Comparison of ENCODE assay signal across 17 cellular contexts in genomic region chr1:51666463-51666862, GRCh38. TPM values are rescaled to one million over a fixed set of nuclear protein-coding genes. Genes with fewer than 3 reads are reported as not detected.
DNase-seq lines count a peak whose midpoint lies in the region; ATAC-seq and TF ChIP-seq lines count a peak whose summit lies in the region.
"Had no signal": no experiment of that assay in that cellular context is flagged by ENCODE, and none has a peak within 500 bp of the region (broad histone marks: within the 10 kb centered on the region; RNA-seq: fewer than 3 reads in every experiment).

No MANE protein-coding gene starts in this region.

- H3K9me3 ChIP-seq in left ventricle myocardium inferior (replicated peaks), result no peaks in the 10 kb centered on the region
- no peaks in the 10 kb centered on the region for H3K9me3 ChIP-seq in gastrocnemius medialis
- H3K9me3 ChIP-seq: HAP-1 had no signal

- no peak for TF ChIP-seq CTCF in left ventricle myocardium inferior (IDR thresholded peaks at IDR 0.05; ENCODE audit: borderline replicate concordance)
- TF ChIP-seq CTCF in gastrocnemius medialis (IDR thresholded peaks at IDR 0.05 in 4 of 5, conservative IDR thresholded peaks at IDR 0.05 in 1 of 5), result no peak

- no peaks in the 10 kb centered on the region for H3K4me1 Mint-ChIP-seq in T-helper 2 cell treated with Interferon-gamma antibody and Interleukin-4, amounts not matched to agents 5 μg/mL and 100 μg/mL, for 36 hours (ENCODE audit: low read depth)

- in situ Hi-C loops in gastrocnemius medialis (cut with MboI; ENCODE audit: low sequenced_read_pairs in 4 of 4), result no loop called here

- H3K27me3 ChIP-seq in left ventricle myocardium inferior (ENCODE audit: low read depth) (no peaks in the 10 kb centered on the region), gastrocnemius medialis (no peaks in the 10 kb centered on the region)

- no peaks in the 10 kb centered on the region for H3K36me3 Mint-ChIP-seq in T-helper 2 cell treated with Interferon-gamma antibody and Interleukin-4, amounts not matched to agents 5 μg/mL and 100 μg/mL, for 36 hours (ENCODE audit: low read depth)

- H3K27ac ChIP-seq in left ventricle myocardium inferior (replicated peaks), result peak overlapping the region; percentile 77
- H3K27ac ChIP-seq in gastrocnemius medialis, result peak overlapping the region; percentile 57 to 79 (median 76)

- H3K4me3 ChIP-seq in left ventricle myocardium inferior, result peak overlapping the region; percentile 20
- H3K4me3 ChIP-seq in gastrocnemius medialis, result no peak overlapping the region
- H3K4me3 ChIP-seq: HAP-1 had no signal

- peak; percentile 35 to 66 for ATAC-seq in gastrocnemius medialis

- TF ChIP-seq POLR2A in gastrocnemius medialis (IDR thresholded peaks at IDR 0.05), result no peak

- H3K27ac Mint-ChIP-seq in T-helper 2 cell treated with Interferon-gamma antibody and Interleukin-4, amounts not matched to agents 5 μg/mL and 100 μg/mL, for 36 hours, result no peak overlapping the region
- H3K27ac Mint-ChIP-seq: activated naive CD8-positive, alpha-beta T cell treated with anti-CD3 and anti-CD28 coated beads for 36 hours; B cell had no signal

- intact Hi-C loops in left ventricle myocardium inferior (cut with micrococcal nuclease) (no loop called here), gastrocnemius medialis (cut with DNase I; ENCODE audit: low total_unique reads) (loop anchor here (10.0 kb wide), 1 partner anchor 102 kb away; no protein-coding TSS in a partner anchor)

- H3K4me3 Mint-ChIP-seq in T-helper 2 cell treated with Interferon-gamma antibody and Interleukin-4, amounts not matched to agents 5 μg/mL and 100 μg/mL, for 36 hours, result no peak overlapping the region
- H3K4me3 Mint-ChIP-seq: activated naive CD8-positive, alpha-beta T cell treated with anti-CD3 and anti-CD28 coated beads for 36 hours; B cell had no signal

- H3K9me3 Mint-ChIP-seq in T-helper 2 cell treated with Interferon-gamma antibody and Interleukin-4, amounts not matched to agents 5 μg/mL and 100 μg/mL, for 36 hours, result no peaks in the 10 kb centered on the region
- H3K9me3 Mint-ChIP-seq: activated naive CD8-positive, alpha-beta T cell treated with anti-CD3 and anti-CD28 coated beads for 36 hours had no signal

- H3K36me3 ChIP-seq in left ventricle myocardium inferior (no peaks in the 10 kb centered on the region), gastrocnemius medialis (no peaks in the 10 kb centered on the region)
- H3K36me3 ChIP-seq: HAP-1 had no signal

- DNase-seq in CD1c-positive myeloid dendritic cell (ENCODE audit: extremely low spot score) (peak; percentile 11), amniotic epithelial cell (ENCODE audit: low read depth) (peak; percentile 93), left ventricle myocardium inferior (no peak), gastrocnemius medialis (peak in 1 of 2 donors; percentile 48), RPMI8226 (no peak)
- no peak for DNase-seq in activated CD4-positive, alpha-beta T cell treated with anti-CD3 and anti-CD28 coated beads for 1 hour
- DNase-seq in stimulated activated CD4-positive, alpha-beta T cell treated with anti-CD3 and anti-CD28 coated beads, Interleukin-12 subunit alpha, Interleukin-12 subunit beta, amount 100 ng/mL, for 4 hours, result no peak
- DNase-seq in T-helper 2 cell treated with Interferon-gamma antibody and Interleukin-4, amounts not matched to agents 5 μg/mL and 100 μg/mL, for 36 hours (ENCODE audit: low spot score), result no peak
- DNase-seq: activated CD8-positive, alpha-beta memory T cell treated with anti-CD3 and anti-CD28 coated beads, Interleukin-2, amount 50 U/mL, for 48 hours; activated naive CD8-positive, alpha-beta T cell treated with anti-CD3 and anti-CD28 coated beads for 36 hours; DMS79 treated with DMSO at 0.1 percent for 48 hours; NCI-H1105 treated with DMSO at 0.1 percent for 48 hours; NCI-H526; SHP77 treated with DMSO at 0.1 percent for 48 hours; stimulated activated CD4-positive, alpha-beta T cell treated with anti-CD3 and anti-CD28 coated beads, Interleukin-15, amount 100 ng/mL, for 24 hours had no signal

- H3K4me1 ChIP-seq in left ventricle myocardium inferior, result peaks cover 98% of the 10 kb centered on the region
- peaks cover 91 to 93% of the 10 kb centered on the region in 2 donors for H3K4me1 ChIP-seq in gastrocnemius medialis
- H3K4me1 ChIP-seq: HAP-1 had no signal

- no peaks in the 10 kb centered on the region for H3K27me3 Mint-ChIP-seq in T-helper 2 cell treated with Interferon-gamma antibody and Interleukin-4, amounts not matched to agents 5 μg/mL and 100 μg/mL, for 36 hours (ENCODE audit: low read depth)
- H3K27me3 Mint-ChIP-seq: activated naive CD8-positive, alpha-beta T cell treated with anti-CD3 and anti-CD28 coated beads for 36 hours; B cell had no signal

RNA-seq across cellular contexts. Expression of gene OSBPL9, which starts 49.6 kb away (rescaled TPM):
- total RNA-seq in left ventricle myocardium inferior (55.8 TPM), gastrocnemius medialis (100 to 1,000 TPM in 3 of 4 donors, 10 to 100 TPM in 1; 65.8 to 206 (median 136) TPM)

Comparison
In these comparisons a context has a peak if more than half of its experiments do, and no peak if none do; other contexts are left out.
1. DNase-seq: peak in CD1c-positive myeloid dendritic cell (single experiment) and amniotic epithelial cell (single experiment); none in left ventricle myocardium inferior (single experiment), activated CD4-positive, alpha-beta T cell treated with anti-CD3 and anti-CD28 coated beads for 1 hour (single experiment), stimulated activated CD4-positive, alpha-beta T cell treated with anti-CD3 and anti-CD28 coated beads, Interleukin-12 subunit alpha, Interleukin-12 subunit beta, amount 100 ng/mL, for 4 hours (single experiment), RPMI8226 (single experiment) and T-helper 2 cell treated with Interferon-gamma antibody and Interleukin-4, amounts not matched to agents 5 μg/mL and 100 μg/mL, for 36 hours (single experiment).